ENCODE assay signal across 1 cellular context in the genomic region with DNA sequence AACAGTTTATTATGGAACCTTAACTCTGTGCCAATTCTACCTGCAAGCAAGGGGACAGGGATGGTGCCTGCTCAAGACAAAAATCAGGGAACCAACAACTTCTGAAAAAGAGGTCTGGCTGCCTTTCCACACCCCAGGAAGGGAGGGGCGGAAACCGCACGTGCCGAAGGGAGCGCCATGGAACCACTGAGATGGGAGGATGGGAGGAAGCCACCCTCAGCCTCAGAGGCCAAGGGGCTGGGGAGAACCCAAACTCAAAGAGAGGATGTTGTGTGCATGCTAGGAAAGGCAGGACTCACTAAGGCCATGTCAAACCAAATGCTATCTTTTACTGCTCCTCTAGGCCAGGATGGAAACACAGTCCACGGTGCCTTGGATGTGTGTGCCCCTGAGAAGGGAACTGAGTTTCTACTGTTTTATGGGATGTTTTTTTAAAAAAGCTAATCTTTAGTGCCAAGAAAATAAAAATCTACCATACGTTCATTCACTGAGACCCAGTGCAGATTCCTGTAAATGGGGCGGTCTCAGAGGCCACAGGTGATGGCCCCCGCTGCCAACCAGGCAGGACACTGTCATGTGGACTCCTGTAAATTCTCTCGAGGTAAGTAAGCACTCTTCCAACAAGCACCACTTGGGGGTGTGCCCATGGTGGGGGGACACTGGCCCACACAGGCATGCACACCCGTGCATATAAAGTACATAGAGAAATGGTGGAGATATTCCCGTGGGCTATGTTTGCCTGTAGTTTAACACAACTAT.
TF ChIP-seq lines count a peak whose summit lies in the region.

No MANE protein-coding gene starts in this region.

TF ChIP-seq in K562, 482 proteins besides CTCF, POLR2A, EP300 and RAD21:
- TF ChIP-seq, protein P1, sequence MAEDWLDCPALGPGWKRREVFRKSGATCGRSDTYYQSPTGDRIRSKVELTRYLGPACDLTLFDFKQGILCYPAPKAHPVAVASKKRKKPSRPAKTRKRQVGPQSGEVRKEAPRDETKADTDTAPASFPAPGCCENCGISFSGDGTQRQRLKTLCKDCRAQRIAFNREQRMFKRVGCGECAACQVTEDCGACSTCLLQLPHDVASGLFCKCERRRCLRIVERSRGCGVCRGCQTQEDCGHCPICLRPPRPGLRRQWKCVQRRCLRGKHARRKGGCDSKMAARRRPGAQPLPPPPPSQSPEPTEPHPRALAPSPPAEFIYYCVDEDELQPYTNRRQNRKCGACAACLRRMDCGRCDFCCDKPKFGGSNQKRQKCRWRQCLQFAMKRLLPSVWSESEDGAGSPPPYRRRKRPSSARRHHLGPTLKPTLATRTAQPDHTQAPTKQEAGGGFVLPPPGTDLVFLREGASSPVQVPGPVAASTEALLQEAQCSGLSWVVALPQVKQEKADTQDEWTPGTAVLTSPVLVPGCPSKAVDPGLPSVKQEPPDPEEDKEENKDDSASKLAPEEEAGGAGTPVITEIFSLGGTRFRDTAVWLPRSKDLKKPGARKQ (CRISPR knock-in tag; IDR thresholded peaks at IDR 0.05), result no peak
- TF ChIP-seq BHLHE40 (IDR thresholded peaks at IDR 0.05; ENCODE audit: low read length), result peak; percentile 40; the same call in 1 of the 2 replicates
- no peak for TF ChIP-seq ZSCAN29 (IDR thresholded peaks at IDR 0.05)
TF ChIP-seq in K562: peak in this region for 1.
